ENCODE assay signal across 12 cellular contexts in genomic region chr4:153705743-153706468, GRCh38. TPM values are rescaled to one million over a fixed set of nuclear protein-coding genes. Genes with fewer than 3 reads are reported as not detected.
DNase-seq lines count a peak whose midpoint lies in the region; ATAC-seq and TF ChIP-seq lines count a peak whose summit lies in the region.
"Had no signal": no experiment of that assay in that cellular context is flagged by ENCODE, and none has a peak within 500 bp of the region (broad histone marks: within the 10 kb centered on the region; RNA-seq: fewer than 3 reads in every experiment).

No MANE protein-coding gene starts in this region.

- H3K4me1 Mint-ChIP-seq in T-cell = peaks cover 11 to 18% (median 12%) of the 10 kb centered on the region in 3 donors

- no peak overlapping the region for H3K27ac ChIP-seq in caudate nucleus (ENCODE audit: low read depth, low read length)
- H3K27ac ChIP-seq in gastroesophageal sphincter = no peak overlapping the region

- no peaks in the 10 kb centered on the region for H3K27me3 ChIP-seq in gastroesophageal sphincter

- no peak for TF ChIP-seq CTCF in gastroesophageal sphincter (IDR thresholded peaks at IDR 0.05)

- no peak overlapping the region for H3K4me3 ChIP-seq in gastroesophageal sphincter

- H3K36me3 Mint-ChIP-seq in T-cell = peaks cover 14% of the 10 kb centered on the region

- H3K36me3 ChIP-seq in gastroesophageal sphincter = no peaks in the 10 kb centered on the region

- TF ChIP-seq POLR2A in gastroesophageal sphincter (IDR thresholded peaks at IDR 0.05) = no peak

- no peak for TF ChIP-seq EP300 in gastroesophageal sphincter (IDR thresholded peaks at IDR 0.05)

- peak; percentile 80 for ATAC-seq in GM18499 (IDR thresholded peaks at IDR 0.05; ENCODE audit: insufficient read depth, unreplicated experiment)
- ATAC-seq in GM21390 (IDR thresholded peaks at IDR 0.05; ENCODE audit: unreplicated experiment) = peak; percentile 84
- ATAC-seq in HG03196 (IDR thresholded peaks at IDR 0.05; ENCODE audit: unreplicated experiment) = peak; percentile 80
- no peak for ATAC-seq in T-cell (replicated peaks in 1 of 4)
- ATAC-seq in gastroesophageal sphincter = no peak
- ATAC-seq: HCT116 had no signal

- no peaks in the 10 kb centered on the region for H3K9me3 Mint-ChIP-seq in T-cell

- POLR2A ChIA-PET in T-cell (lab: Charles Lee) = no interaction called here

- DNase-seq in T-cell (no peak), NCI-H2196 treated with DMSO at 0.1 percent for 48 hours (lab: John Stamatoyannopoulos, UW; ENCODE audit: unreplicated experiment) (no peak), caudate nucleus (lab: John Stamatoyannopoulos, UW) (no peak), NCI-H524 treated with DMSO at 0.1 percent for 48 hours (lab: John Stamatoyannopoulos, UW) (no peak)
- DNase-seq: activated gamma-delta T cell, DMS79 treated with DMSO at 0.1 percent for 48 hours, NCI-H1436 had no signal

- no peaks in the 10 kb centered on the region for H3K9me3 ChIP-seq in gastroesophageal sphincter

- no peaks in the 10 kb centered on the region for H3K27me3 Mint-ChIP-seq in T-cell

- H3K27ac Mint-ChIP-seq in T-cell = peak overlapping the region; percentile 82 to 84

- no peaks in the 10 kb centered on the region for H3K4me1 ChIP-seq in gastroesophageal sphincter

- peak overlapping the region in 2 of 3 donors; percentile 18 to 32 for H3K4me3 Mint-ChIP-seq in T-cell

- WGBS in gastroesophageal sphincter (ENCODE audit: low coverage in 1 of 2), 2 donors = 79 to 100% methylated on average over 2 of the region's 2 CpGs

- CTCF ChIA-PET in T-cell (lab: Charles Lee) = no interaction called here

RNA-seq across cellular contexts. Expression of gene TLR2, which starts 21.8 kb away (rescaled TPM):
- 1 to 10 TPM; 1.1 to 2.3 (median 1.9) TPM for total RNA-seq in T-cell
- total RNA-seq in gastroesophageal sphincter = 10 to 100 TPM in 2 of 4 donors, 1 to 10 TPM in 2; 4.3 to 30.0 (median 13.7) TPM

RNA-seq across cellular contexts. Expression of gene RNF175, which starts 53.9 kb away (rescaled TPM):
- total RNA-seq in T-cell (1 to 10 TPM; 1.8 to 5.4 (median 3.7) TPM), gastroesophageal sphincter (under 1 TPM in 3 of 4 donors, not detected in 1; 0.16 to 0.89 (median 0.67) TPM)

Comparison
In these comparisons a context has a peak if more than half of its experiments do, and no peak if none do; other contexts are left out.
1. ATAC-seq: peak in GM18499 (single experiment), GM21390 (single experiment) and HG03196 (single experiment); none in T-cell (0 of 4) and gastroesophageal sphincter (single experiment).